In the genomic region with DNA sequence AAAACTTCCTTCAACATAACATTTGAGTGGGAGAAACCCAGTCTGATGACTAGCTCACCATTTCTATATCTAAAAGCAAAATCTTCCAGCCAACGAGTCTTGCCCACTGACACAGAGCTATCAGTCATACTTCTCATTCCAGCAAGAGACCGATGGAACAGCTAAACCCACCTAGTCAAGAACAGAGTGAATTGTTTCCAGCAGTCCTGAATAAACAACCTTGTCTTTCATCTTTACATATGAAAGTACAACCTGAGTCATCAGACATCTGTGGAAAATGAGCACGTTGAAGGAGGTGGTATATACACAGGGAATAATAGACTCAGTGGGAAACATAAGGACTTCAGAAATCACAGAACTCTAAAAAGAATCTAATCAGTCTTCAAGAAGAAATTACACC, we compare ENCODE assay signal across 14 cellular contexts. TPM values are rescaled to one million over a fixed set of nuclear protein-coding genes. Genes with fewer than 3 reads are reported as not detected.
DNase-seq lines count a peak whose midpoint lies in the region; ATAC-seq and TF ChIP-seq lines count a peak whose summit lies in the region.
"Had no signal": no experiment of that assay in that cellular context is flagged by ENCODE, and none has a peak within 500 bp of the region (broad histone marks: within the 10 kb centered on the region; RNA-seq: fewer than 3 reads in every experiment).

No MANE protein-coding gene starts in this region.

- no peaks in the 10 kb centered on the region for H3K9me3 ChIP-seq in H9 (ENCODE audit: control insufficient read depth, low read depth, low read length)

- no peak overlapping the region for H2AFZ ChIP-seq in H9 (ENCODE audit: low read length)

- no peak for TF ChIP-seq CTCF in H9 (conservative IDR thresholded peaks at IDR 0.05)

- H3K4me1 Mint-ChIP-seq in H9: peaks cover 0 to 4% of the 10 kb centered on the region in 2 experiments; a peak in 2 of 4 replicates
- H3K4me1 Mint-ChIP-seq in stimulated activated memory B cell treated with anti-CD40 and anti-IgM and Interleukin-4, amounts not matched to agents 10 μg/mL and 1 μg/mL and 100 μg/mL, for 72 hours: no peaks in the 10 kb centered on the region
- H3K4me1 Mint-ChIP-seq: B cell had no signal

- no peak overlapping the region for H4K8ac ChIP-seq in H9 (replicated peaks; ENCODE audit: insufficient read length, low read depth, low read length)

- WGBS in H9 (ENCODE audit: extremely low coverage, insufficient read length, low lambda C conversion rate): no CpG with 5 or more reads among the region's 3 CpGs

- H3K9ac ChIP-seq in H9 (ENCODE audit: extremely low read depth, insufficient read length, low read length): no peak overlapping the region

- H3K4ac ChIP-seq in H9 (ENCODE audit: low read depth, low read length): no peak overlapping the region

- H3K4me1 ChIP-seq in H9 (ENCODE audit: insufficient read depth, low read length): no peaks in the 10 kb centered on the region

- H3K23me2 ChIP-seq in H9 (ENCODE audit: insufficient read length, low read depth, low read length, poor library complexity, severe bottlenecking): no peaks in the 10 kb centered on the region

- no peaks in the 10 kb centered on the region for H4K20me1 ChIP-seq in H9 (ENCODE audit: control insufficient read depth, insufficient read depth, insufficient read length)

- H3K4me3 Mint-ChIP-seq in H9: no peak overlapping the region
- no peak overlapping the region for H3K4me3 Mint-ChIP-seq in stimulated activated memory B cell treated with anti-CD40 and anti-IgM and Interleukin-4, amounts not matched to agents 10 μg/mL and 1 μg/mL and 100 μg/mL, for 72 hours
- H3K4me3 Mint-ChIP-seq: B cell; CD4-positive, alpha-beta T cell had no signal

- H2AK5ac ChIP-seq in H9 (ENCODE audit: insufficient read length, low read length): no peak overlapping the region

- no peak overlapping the region for H4K91ac ChIP-seq in H9 (ENCODE audit: insufficient read length, low read depth, low read length)

- H3K79me2 ChIP-seq in H9 (ENCODE audit: insufficient read depth, low read length): no peaks in the 10 kb centered on the region

- H3K9me3 Mint-ChIP-seq in H9: peaks cover 0 to 5% of the 10 kb centered on the region in 2 experiments; a peak in 1 of 5 replicates
- H3K9me3 Mint-ChIP-seq in stimulated activated memory B cell treated with anti-CD40 and anti-IgM and Interleukin-4, amounts not matched to agents 10 μg/mL and 1 μg/mL and 100 μg/mL, for 72 hours: peaks cover 9% of the 10 kb centered on the region

- H3K79me1 ChIP-seq in H9 (ENCODE audit: insufficient read depth, low read depth, low read length, poor library complexity, severe bottlenecking): no peaks in the 10 kb centered on the region

- no peaks in the 10 kb centered on the region; the same call in 1 of the 2 replicates for H3K27me3 Mint-ChIP-seq in H9 (ENCODE audit: low read depth)
- H3K27me3 Mint-ChIP-seq in stimulated activated memory B cell treated with anti-CD40 and anti-IgM and Interleukin-4, amounts not matched to agents 10 μg/mL and 1 μg/mL and 100 μg/mL, for 72 hours: peaks cover 6% of the 10 kb centered on the region

- H3K23ac ChIP-seq in H9 (ENCODE audit: insufficient read length, low read depth, low read length): peak overlapping the region; percentile 44

- H2BK5ac ChIP-seq in H9 (ENCODE audit: insufficient read length, low read length): no peak overlapping the region

- H3K27me3 ChIP-seq in H9 (ENCODE audit: insufficient read depth, low read length): no peaks in the 10 kb centered on the region

- ATAC-seq in stimulated activated memory B cell treated with anti-CD40 and anti-IgM and Interleukin-4, amounts not matched to agents 10 μg/mL and 1 μg/mL and 100 μg/mL, for 72 hours: no peak

- no peak overlapping the region for H2BK15ac ChIP-seq in H9 (ENCODE audit: low read depth, low read length)

- no peaks in the 10 kb centered on the region for H3K36me3 Mint-ChIP-seq in H9 (ENCODE audit: insufficient read depth in 1 of 3, low read depth in 3 of 3)
- no peaks in the 10 kb centered on the region for H3K36me3 Mint-ChIP-seq in stimulated activated memory B cell treated with anti-CD40 and anti-IgM and Interleukin-4, amounts not matched to agents 10 μg/mL and 1 μg/mL and 100 μg/mL, for 72 hours

- no peak overlapping the region for H3T11ph ChIP-seq in H9 (ENCODE audit: low read length)

- H2BK12ac ChIP-seq in H9 (ENCODE audit: insufficient read length, low read depth, low read length): no peak overlapping the region

- no peak overlapping the region for H2BK120ac ChIP-seq in H9 (ENCODE audit: low read depth, low read length, poor library complexity, severe bottlenecking)

- H3K14ac ChIP-seq in H9 (ENCODE audit: insufficient read depth, low read length): no peak overlapping the region

- H3K27ac Mint-ChIP-seq in H9: no peak overlapping the region
- H3K27ac Mint-ChIP-seq in stimulated activated memory B cell treated with anti-CD40 and anti-IgM and Interleukin-4, amounts not matched to agents 10 μg/mL and 1 μg/mL and 100 μg/mL, for 72 hours: no peak overlapping the region
- H3K27ac Mint-ChIP-seq: B cell; CD4-positive, alpha-beta T cell had no signal

- H3K56ac ChIP-seq in H9 (ENCODE audit: insufficient read length, low read depth, low read length): no peak overlapping the region

- no peak overlapping the region for H3K27ac ChIP-seq in H9 (ENCODE audit: insufficient read length, low read depth, low read length)

- no peak overlapping the region for H2BK20ac ChIP-seq in H9 (ENCODE audit: low read depth, low read length, poor library complexity, severe bottlenecking)

- in situ Hi-C loops in G401 (cut with HindIII; ENCODE audit: low sequenced_read_pairs): no loop called here

- DNase-seq in NCI-H2227 treated with DMSO at 0.1 percent for 48 hours (lab: John Stamatoyannopoulos, UW): peak; percentile 18
- DNase-seq in NCI-H2227 (lab: John Stamatoyannopoulos, UW; ENCODE audit: unreplicated experiment): no peak
- DNase-seq in H9: no peak
- peak; percentile 11 for DNase-seq in astrocyte of the hippocampus (ENCODE audit: low read depth, low spot score)
- no peak for DNase-seq in G401 (ENCODE audit: low spot score)
- no peak for DNase-seq in effector CD8-positive, alpha-beta T cell (lab: John Stamatoyannopoulos, UW)
- DNase-seq: C1 segment of cervical spinal cord; CD4-positive, alpha-beta T cell; DND-41; GF-D8; IMR-90 had no signal

- no peak overlapping the region for H4K5ac ChIP-seq in H9 (ENCODE audit: insufficient read length, low read depth, low read length)

- H3K4me2 ChIP-seq in H9 (ENCODE audit: insufficient read depth, insufficient read length, low read length): no peak overlapping the region

- no peak overlapping the region for H3K18ac ChIP-seq in H9 (ENCODE audit: insufficient read length, low read depth, low read length)

RNA-seq across cellular contexts. Expression of a gene that starts 23.8 kb away (rescaled TPM):
- total RNA-seq in H9 (2021): not detected in 2 replicates
- not detected in 2 replicates for total RNA-seq in G401 (2014; rRNA removed; shearing (Covaris generic))
- total RNA-seq: B cell; CD4-positive, alpha-beta T cell; H4; IMR-90 had no signal

Comparison
In these comparisons a context has a peak if more than half of its experiments do, and no peak if none do; other contexts are left out.
1. DNase-seq: peak in NCI-H2227 treated with DMSO at 0.1 percent for 48 hours (single experiment) and astrocyte of the hippocampus (single experiment); none in NCI-H2227 (single experiment), H9 (single experiment), G401 (single experiment) and effector CD8-positive, alpha-beta T cell (single experiment).